8 cellular contexts compared by ENCODE assay signal in genomic region chr7:99437946-99438572, GRCh38. TPM values are rescaled to one million over a fixed set of nuclear protein-coding genes. Genes with fewer than 3 reads are reported as not detected.
DNase-seq lines count a peak whose midpoint lies in the region; ATAC-seq, FAIRE-seq and TF ChIP-seq lines count a peak whose summit lies in the region.

No MANE protein-coding gene starts in this region.

- H3K36me3 Mint-ChIP-seq in CD8-positive, alpha-beta memory T cell = peaks cover 0 to 36% (median 3%) of the 10 kb centered on the region in 3 donors

- TF ChIP-seq CTCF in astrocyte of the cerebellum (IDR thresholded peaks at IDR 0.05; ENCODE audit: low read depth, low read length, missing control alignments) (no peak), HepG2 (CRISPR knock-in tag; IDR thresholded peaks at IDR 0.05) (no peak), transverse colon (IDR thresholded peaks at IDR 0.05) (no peak), GM20000 (IDR thresholded peaks at IDR 0.05; ENCODE audit: extremely low read depth, missing control alignments) (no peak)

- H3K4me1 ChIP-seq in CD8-positive, alpha-beta memory T cell (ENCODE audit: insufficient read depth, low read length) = peaks cover 11% of the 10 kb centered on the region
- H3K4me1 ChIP-seq in HepG2 (ENCODE audit: insufficient read depth, low read length) (peaks cover 31% of the 10 kb centered on the region), transverse colon (peaks cover 9 to 22% (median 19%) of the 10 kb centered on the region in 4 donors)

- TF ChIP-seq EP300 in HepG2 (IDR thresholded peaks at IDR 0.05; ENCODE audit: low read depth in 2 of 2, low read length in 2 of 2) = no peak; a peak in 1 of 4 replicates
- no peak for TF ChIP-seq EP300 in HepG2 (CRISPR knock-in tag; IDR thresholded peaks at IDR 0.05; ENCODE audit: borderline replicate concordance)
- TF ChIP-seq EP300 in transverse colon (IDR thresholded peaks at IDR 0.05; ENCODE audit: low read depth) = no peak

- in situ Hi-C loops in astrocyte of the cerebellum (cut with HindIII; ENCODE audit: low sequenced_read_pairs) (no loop called here), HepG2 (cut with HindIII; ENCODE audit: extremely low pct_ligation_motif_present, low pct_unique_long_range_greater_than_20kb) (no loop called here), transverse colon (cut with MboI; ENCODE audit: low pct_ligation_motif_present in 1 of 4, low pct_unique_long_range_greater_than_20kb in 1 of 4, low sequenced_read_pairs in 3 of 4) (no loop called here)

- WGBS in HepG2 (ENCODE audit: low lambda C conversion rate) = 8% methylated on average over 10 of the region's 20 CpGs
- 14% methylated on average over 20 of the region's 20 CpGs; no CpG with 5 or more reads in 1 of the 2 donors for WGBS in transverse colon (ENCODE audit: low coverage in 1 of 2), 2 donors

- peak; percentile 5 for ATAC-seq in HG03432 (IDR thresholded peaks at IDR 0.05; ENCODE audit: unreplicated experiment)
- ATAC-seq in HepG2 = peak; percentile 22

- no peaks in the 10 kb centered on the region for H3K27me3 Mint-ChIP-seq in CD8-positive, alpha-beta memory T cell

- 0 out of 2 replicates have a peak, but pooled peaks cover 6% of the 10 kb centered on the region for H4K20me1 ChIP-seq in HepG2 (ENCODE audit: insufficient read depth, low read length)

- DNase-seq in CD8-positive, alpha-beta memory T cell = no peak
- DNase-seq in astrocyte of the cerebellum (ENCODE audit: low read depth) (no peak), HepG2 (ENCODE audit: low spot score) (no peak), transverse colon (no peak), hepatic stellate cell (ENCODE audit: low spot score) (no peak), GM20000 (ENCODE audit: low spot score) (no peak), DMS 273 (lab: John Stamatoyannopoulos, UW; ENCODE audit: unreplicated experiment) (no peak)

- peak overlapping the region; percentile 94 to 99 (median 97) for H3K4me3 Mint-ChIP-seq in CD8-positive, alpha-beta memory T cell

- peak overlapping the region; percentile 84 for H3K27ac ChIP-seq in CD8-positive, alpha-beta memory T cell (ENCODE audit: low read depth, low read length)
- H3K27ac ChIP-seq in HepG2 (ENCODE audit: extremely low read length, insufficient read depth, low read length) = peak overlapping the region; percentile 79
- peak overlapping the region; percentile 87 to 93 (median 91) for H3K27ac ChIP-seq in transverse colon

- POLR2A ChIA-PET in CD8-positive, alpha-beta memory T cell (lab: Charles Lee) = interaction anchor here (0.6 to 2.0 kb wide), 10 partner anchors 9 to 1004 kb away, joined by 3 to 10 read pairs (median 4); partner anchors contain the start of genes ARPC1A, BUD31, PDAP1 and ZKSCAN5
- POLR2A ChIA-PET in HepG2 (lab: Yijun Ruan, JAX) = interaction anchor here (1.0 to 2.3 kb wide), 10 partner anchors 8 to 256 kb away, joined by 3 to 16 read pairs (median 4); partner anchors contain the start of genes ATP5MF, BUD31, PDAP1 and ZNF394

- no TSS peak for BruUV-seq in HepG2 (replicated peaks; lab: Mats Ljungman, UMichigan)

- peak overlapping the region; percentile 84 to 98 (median 94) for H3K27ac Mint-ChIP-seq in CD8-positive, alpha-beta memory T cell

- H3K4me1 Mint-ChIP-seq in CD8-positive, alpha-beta memory T cell = peaks cover 24 to 43% (median 33%) of the 10 kb centered on the region in 3 donors

- peak overlapping the region; percentile 79 for H3K4me2 ChIP-seq in HepG2 (ENCODE audit: low read depth, low read length)

- no peak for TF ChIP-seq RAD21 in HepG2 (CRISPR knock-in tag; IDR thresholded peaks at IDR 0.05)

- H3K9me3 Mint-ChIP-seq in CD8-positive, alpha-beta memory T cell = no peaks in the 10 kb centered on the region

- no peaks in the 10 kb centered on the region for H3K36me3 ChIP-seq in CD8-positive, alpha-beta memory T cell (ENCODE audit: insufficient read depth, low read length)
- peaks cover 2 to 19% of the 10 kb centered on the region in 2 experiments; a peak in 3 of 5 replicates for H3K36me3 ChIP-seq in HepG2 (replicated peaks in 1 of 2; ENCODE audit: control insufficient read depth in 1 of 2, insufficient read depth in 2 of 2, low read length in 2 of 2)
- H3K36me3 ChIP-seq in transverse colon = peaks cover 0 to 12% (median 4%) of the 10 kb centered on the region in 4 donors

- H3K27me3 ChIP-seq in CD8-positive, alpha-beta memory T cell (ENCODE audit: insufficient read depth, low read length, poor library complexity, severe bottlenecking) = no peaks in the 10 kb centered on the region
- peaks cover 0 to 3% of the 10 kb centered on the region in 2 experiments; a peak in 1 of 5 replicates for H3K27me3 ChIP-seq in HepG2 (ENCODE audit: control insufficient read depth in 1 of 2, insufficient read depth in 2 of 2, low read length in 2 of 2)
- H3K27me3 ChIP-seq in transverse colon = no peaks in the 10 kb centered on the region

- TF ChIP-seq POLR2A in HepG2 (IDR thresholded peaks at IDR 0.05; ENCODE audit: insufficient read depth in 1 of 2, low read depth in 2 of 2, low read length in 2 of 2) (no peak), transverse colon (IDR thresholded peaks at IDR 0.05) (no peak)

- intact Hi-C loops in HepG2 (cut with micrococcal nuclease; ENCODE audit: unreplicated experiment) = no loop called here
- intact Hi-C loops in transverse colon (cut with DNase I; ENCODE audit: low total_unique reads) = no loop called here

- H2AFZ ChIP-seq in HepG2 (ENCODE audit: low read length) = no peak overlapping the region

- CTCF ChIA-PET in CD8-positive, alpha-beta memory T cell (lab: Charles Lee) = interaction anchor here (1.8 kb wide), 1 partner anchor 11 kb away, joined by 6 read pairs; no protein-coding TSS in a partner anchor
- CTCF ChIA-PET in HepG2 (lab: Yijun Ruan, JAX; ENCODE audit: low intra/inter-chr PET ratio, low total read pairs) = no interaction called here

- no peak for FAIRE-seq in HepG2 (lab: Jason Lieb, UNC)

- no peaks in the 10 kb centered on the region for H3K9me3 ChIP-seq in CD8-positive, alpha-beta memory T cell (ENCODE audit: low read length)
- H3K9me3 ChIP-seq in HepG2 (ENCODE audit: low read length) = no peaks in the 10 kb centered on the region
- H3K9me3 ChIP-seq in transverse colon = no peaks in the 10 kb centered on the region

- peak overlapping the region; percentile 93 for H3K9ac ChIP-seq in HepG2 (ENCODE audit: insufficient read depth, low read depth, low read length)

- H3K79me2 ChIP-seq in HepG2 (ENCODE audit: insufficient read depth, low read length) = peaks cover 33% of the 10 kb centered on the region

- H3K4me3 ChIP-seq in CD8-positive, alpha-beta memory T cell (ENCODE audit: low read length) = peak overlapping the region; percentile 90
- H3K4me3 ChIP-seq in astrocyte of the cerebellum (ENCODE audit: low read depth, low read length) (peak overlapping the region; percentile 91), HepG2 (replicated peaks in 1 of 3; ENCODE audit: insufficient read depth in 1 of 3, low read depth in 2 of 3, low read length in 3 of 3) (peak overlapping the region; percentile 79 to 100 (median 100)), transverse colon (peak overlapping the region; percentile 84 to 99 (median 91))

RNA-seq across cellular contexts. Expression of gene PTCD1, which starts 0.5 kb away (rescaled TPM):
- 10 to 100 TPM in 1 of 2 experiments, 1 to 10 TPM in 1; 8.4 to 11.4 TPM for total RNA-seq in CD8-positive, alpha-beta memory T cell
- 4.5 TPM for polyA plus RNA-seq in CD8-positive, alpha-beta memory T cell
- total RNA-seq in HepG2 (2016; rRNA removed; fragmentation: Illumina TruSeq; extraction: Trizol) = 4.7 and 8.4 TPM in 2 replicates
- total RNA-seq in HepG2 (2016; cell fraction: cytosol; rRNA removed; fragmentation: Illumina TruSeq; extraction: Trizol; ENCODE audit: low read depth) = 1.1 TPM in 2 replicates
- total RNA-seq in HepG2 (2016; cell fraction: insoluble cytoplasmic fraction; rRNA removed; fragmentation: Illumina TruSeq; extraction: Trizol) = 6.6 and 6.9 TPM in 2 replicates
- 2.7 and 3.1 TPM in 2 replicates for total RNA-seq in HepG2 (2016; cell fraction: membrane; rRNA removed; fragmentation: Illumina TruSeq; extraction: Trizol)
- 5.3 and 7.0 TPM in 2 replicates for total RNA-seq in HepG2 (2016; cell fraction: nucleus; rRNA removed; fragmentation: Illumina TruSeq; extraction: Trizol)
- 3.0 and 3.4 TPM in 2 replicates for polyA plus RNA-seq in HepG2 (2011; rRNA removed)
- polyA plus RNA-seq in HepG2 (2011; cell fraction: cytosol; rRNA removed) = 2.6 and 3.5 TPM in 2 replicates
- 8.7 and 9.3 TPM in 2 replicates for polyA plus RNA-seq in HepG2 (2011; cell fraction: nucleus; rRNA removed)
- 2.8 and 4.0 TPM in 2 replicates for polyA plus RNA-seq in HepG2 (2012)
- polyA plus RNA-seq in HepG2 (2016; cell fraction: cytosol; fragmentation: Illumina TruSeq; extraction: Trizol; ENCODE audit: low read depth) = 0.45 and 0.50 TPM in 2 replicates
- polyA plus RNA-seq in HepG2 (2016; cell fraction: insoluble cytoplasmic fraction; fragmentation: Illumina TruSeq; extraction: Trizol; ENCODE audit: low read depth) = 3.6 and 4.2 TPM in 2 replicates
- polyA plus RNA-seq in HepG2 (2016; cell fraction: membrane; fragmentation: Illumina TruSeq; extraction: Trizol; ENCODE audit: low read depth) = 1.1 TPM in 2 replicates
- polyA plus RNA-seq in HepG2 (2016; cell fraction: nucleus; fragmentation: Illumina TruSeq; extraction: Trizol; ENCODE audit: insufficient read depth, low read depth) = 7.2 and 7.4 TPM in 2 replicates
- polyA minus RNA-seq in HepG2 (2011; rRNA and poly(A)+ RNA removed; ENCODE audit: low replicate concordance) = 4.9 and 6.4 TPM in 2 replicates
- 2.3 and 3.4 TPM in 2 replicates for polyA minus RNA-seq in HepG2 (2011; cell fraction: cytosol; rRNA and poly(A)+ RNA removed)
- polyA minus RNA-seq in HepG2 (2011; cell fraction: nucleus; rRNA and poly(A)+ RNA removed) = 3.3 and 5.2 TPM in 2 replicates
- 10 to 100 TPM in 1 of 4 donors, 1 to 10 TPM in 3; 1.8 to 38.2 (median 5.5) TPM for total RNA-seq in transverse colon

RNA-seq across cellular contexts. Expression of gene CPSF4, which starts 0.7 kb away (rescaled TPM):
- 10 to 100 TPM; 58.7 to 66.6 TPM for total RNA-seq in CD8-positive, alpha-beta memory T cell
- 22.7 TPM for polyA plus RNA-seq in CD8-positive, alpha-beta memory T cell
- 44.4 and 49.6 TPM in 2 replicates for total RNA-seq in HepG2 (2016; rRNA removed; fragmentation: Illumina TruSeq; extraction: Trizol)
- 49.0 and 53.5 TPM in 2 replicates for total RNA-seq in HepG2 (2016; cell fraction: cytosol; rRNA removed; fragmentation: Illumina TruSeq; extraction: Trizol; ENCODE audit: low read depth)
- 45.9 and 53.1 TPM in 2 replicates for total RNA-seq in HepG2 (2016; cell fraction: insoluble cytoplasmic fraction; rRNA removed; fragmentation: Illumina TruSeq; extraction: Trizol)
- total RNA-seq in HepG2 (2016; cell fraction: membrane; rRNA removed; fragmentation: Illumina TruSeq; extraction: Trizol) = 79.7 and 79.9 TPM in 2 replicates
- total RNA-seq in HepG2 (2016; cell fraction: nucleus; rRNA removed; fragmentation: Illumina TruSeq; extraction: Trizol) = 37.5 and 41.5 TPM in 2 replicates
- polyA plus RNA-seq in HepG2 (2011; rRNA removed) = 34.1 and 46.9 TPM in 2 replicates
- 25.3 and 33.9 TPM in 2 replicates for polyA plus RNA-seq in HepG2 (2011; cell fraction: cytosol; rRNA removed)
- 91.4 and 98.3 TPM in 2 replicates for polyA plus RNA-seq in HepG2 (2011; cell fraction: nucleus; rRNA removed)
- 20.7 and 21.6 TPM in 2 replicates for polyA plus RNA-seq in HepG2 (2012)
- polyA plus RNA-seq in HepG2 (2016; cell fraction: cytosol; fragmentation: Illumina TruSeq; extraction: Trizol; ENCODE audit: low read depth) = 59.8 and 60.5 TPM in 2 replicates
- 48.9 and 50.6 TPM in 2 replicates for polyA plus RNA-seq in HepG2 (2016; cell fraction: insoluble cytoplasmic fraction; fragmentation: Illumina TruSeq; extraction: Trizol; ENCODE audit: low read depth)
- polyA plus RNA-seq in HepG2 (2016; cell fraction: membrane; fragmentation: Illumina TruSeq; extraction: Trizol; ENCODE audit: low read depth) = 72.4 and 75.2 TPM in 2 replicates
- polyA plus RNA-seq in HepG2 (2016; cell fraction: nucleus; fragmentation: Illumina TruSeq; extraction: Trizol; ENCODE audit: insufficient read depth, low read depth) = 101 and 102 TPM in 2 replicates
- polyA minus RNA-seq in HepG2 (2011; rRNA and poly(A)+ RNA removed; ENCODE audit: low replicate concordance) = 50.0 and 95.3 TPM in 2 replicates
- polyA minus RNA-seq in HepG2 (2011; cell fraction: cytosol; rRNA and poly(A)+ RNA removed) = 12.8 and 13.5 TPM in 2 replicates
- 36.1 and 37.3 TPM in 2 replicates for polyA minus RNA-seq in HepG2 (2011; cell fraction: nucleus; rRNA and poly(A)+ RNA removed)
- total RNA-seq in transverse colon = 10 to 100 TPM; 20.7 to 65.5 (median 24.8) TPM

RNA-seq across cellular contexts. Expression of gene ATP5MF, which starts 27.9 kb away (rescaled TPM):
- total RNA-seq in CD8-positive, alpha-beta memory T cell = 100 to 1,000 TPM; 438 to 456 TPM
- 439 TPM for polyA plus RNA-seq in CD8-positive, alpha-beta memory T cell
- 763 and 795 TPM in 2 replicates for total RNA-seq in HepG2 (2016; rRNA removed; fragmentation: Illumina TruSeq; extraction: Trizol)
- total RNA-seq in HepG2 (2016; cell fraction: cytosol; rRNA removed; fragmentation: Illumina TruSeq; extraction: Trizol; ENCODE audit: low read depth) = 192 and 225 TPM in 2 replicates
- 739 and 853 TPM in 2 replicates for total RNA-seq in HepG2 (2016; cell fraction: insoluble cytoplasmic fraction; rRNA removed; fragmentation: Illumina TruSeq; extraction: Trizol)
- total RNA-seq in HepG2 (2016; cell fraction: membrane; rRNA removed; fragmentation: Illumina TruSeq; extraction: Trizol) = 219 and 221 TPM in 2 replicates
- total RNA-seq in HepG2 (2016; cell fraction: nucleus; rRNA removed; fragmentation: Illumina TruSeq; extraction: Trizol) = 218 and 231 TPM in 2 replicates
- 499 and 597 TPM in 2 replicates for polyA plus RNA-seq in HepG2 (2011; rRNA removed)
- polyA plus RNA-seq in HepG2 (2011; cell fraction: cytosol; rRNA removed) = 2,085 and 3,530 TPM in 2 replicates
- 244 and 284 TPM in 2 replicates for polyA plus RNA-seq in HepG2 (2011; cell fraction: nucleus; rRNA removed)
- polyA plus RNA-seq in HepG2 (2012) = 637 and 680 TPM in 2 replicates
- polyA plus RNA-seq in HepG2 (2016; cell fraction: cytosol; fragmentation: Illumina TruSeq; extraction: Trizol; ENCODE audit: low read depth) = 248 and 262 TPM in 2 replicates
- polyA plus RNA-seq in HepG2 (2016; cell fraction: insoluble cytoplasmic fraction; fragmentation: Illumina TruSeq; extraction: Trizol; ENCODE audit: low read depth) = 929 and 1,047 TPM in 2 replicates
- 251 and 271 TPM in 2 replicates for polyA plus RNA-seq in HepG2 (2016; cell fraction: membrane; fragmentation: Illumina TruSeq; extraction: Trizol; ENCODE audit: low read depth)
- polyA plus RNA-seq in HepG2 (2016; cell fraction: nucleus; fragmentation: Illumina TruSeq; extraction: Trizol; ENCODE audit: insufficient read depth, low read depth) = 503 and 520 TPM in 2 replicates
- 52.9 and 245 TPM in 2 replicates for polyA minus RNA-seq in HepG2 (2011; rRNA and poly(A)+ RNA removed; ENCODE audit: low replicate concordance)
- 117 and 125 TPM in 2 replicates for polyA minus RNA-seq in HepG2 (2011; cell fraction: cytosol; rRNA and poly(A)+ RNA removed)
- 49.1 and 56.3 TPM in 2 replicates for polyA minus RNA-seq in HepG2 (2011; cell fraction: nucleus; rRNA and poly(A)+ RNA removed)
- 1,000 to 10,000 TPM in 1 of 4 donors, 100 to 1,000 TPM in 2, 10 to 100 TPM in 1; 61.3 to 1,017 (median 295) TPM for total RNA-seq in transverse colon

RNA-seq across cellular contexts. Expression of gene BUD31, which starts 29.3 kb away (rescaled TPM):
- 100 to 1,000 TPM; 185 to 188 TPM for total RNA-seq in CD8-positive, alpha-beta memory T cell
- polyA plus RNA-seq in CD8-positive, alpha-beta memory T cell = 176 TPM
- total RNA-seq in HepG2 (2016; rRNA removed; fragmentation: Illumina TruSeq; extraction: Trizol) = 79.1 and 101 TPM in 2 replicates
- total RNA-seq in HepG2 (2016; cell fraction: cytosol; rRNA removed; fragmentation: Illumina TruSeq; extraction: Trizol; ENCODE audit: low read depth) = 107 and 126 TPM in 2 replicates
- total RNA-seq in HepG2 (2016; cell fraction: insoluble cytoplasmic fraction; rRNA removed; fragmentation: Illumina TruSeq; extraction: Trizol) = 82.3 and 106 TPM in 2 replicates
- 94.8 and 104 TPM in 2 replicates for total RNA-seq in HepG2 (2016; cell fraction: membrane; rRNA removed; fragmentation: Illumina TruSeq; extraction: Trizol)
- total RNA-seq in HepG2 (2016; cell fraction: nucleus; rRNA removed; fragmentation: Illumina TruSeq; extraction: Trizol) = 32.8 and 34.3 TPM in 2 replicates
- 29.8 and 35.1 TPM in 2 replicates for polyA plus RNA-seq in HepG2 (2011; rRNA removed)
- polyA plus RNA-seq in HepG2 (2011; cell fraction: cytosol; rRNA removed) = 28.0 and 29.4 TPM in 2 replicates
- polyA plus RNA-seq in HepG2 (2011; cell fraction: nucleus; rRNA removed) = 22.8 and 23.2 TPM in 2 replicates
- 43.3 and 47.1 TPM in 2 replicates for polyA plus RNA-seq in HepG2 (2012)
- 95.5 and 116 TPM in 2 replicates for polyA plus RNA-seq in HepG2 (2016; cell fraction: cytosol; fragmentation: Illumina TruSeq; extraction: Trizol; ENCODE audit: low read depth)
- polyA plus RNA-seq in HepG2 (2016; cell fraction: insoluble cytoplasmic fraction; fragmentation: Illumina TruSeq; extraction: Trizol; ENCODE audit: low read depth) = 107 and 115 TPM in 2 replicates
- polyA plus RNA-seq in HepG2 (2016; cell fraction: membrane; fragmentation: Illumina TruSeq; extraction: Trizol; ENCODE audit: low read depth) = 80.6 and 97.1 TPM in 2 replicates
- 49.7 and 51.5 TPM in 2 replicates for polyA plus RNA-seq in HepG2 (2016; cell fraction: nucleus; fragmentation: Illumina TruSeq; extraction: Trizol; ENCODE audit: insufficient read depth, low read depth)
- 27.6 and 30.9 TPM in 2 replicates for polyA minus RNA-seq in HepG2 (2011; rRNA and poly(A)+ RNA removed; ENCODE audit: low replicate concordance)
- 16.5 and 20.6 TPM in 2 replicates for polyA minus RNA-seq in HepG2 (2011; cell fraction: cytosol; rRNA and poly(A)+ RNA removed)
- 17.6 and 25.0 TPM in 2 replicates for polyA minus RNA-seq in HepG2 (2011; cell fraction: nucleus; rRNA and poly(A)+ RNA removed)
- 100 to 1,000 TPM in 1 of 4 donors, 10 to 100 TPM in 2, 1 to 10 TPM in 1; 5.0 to 167 (median 50.1) TPM for total RNA-seq in transverse colon

RNA-seq across cellular contexts. Expression of gene PDAP1, which starts 29.7 kb away (rescaled TPM):
- total RNA-seq in CD8-positive, alpha-beta memory T cell = 100 to 1,000 TPM; 198 to 210 TPM
- polyA plus RNA-seq in CD8-positive, alpha-beta memory T cell = 32.8 TPM
- 95.1 and 100 TPM in 2 replicates for total RNA-seq in HepG2 (2016; rRNA removed; fragmentation: Illumina TruSeq; extraction: Trizol)
- 15.0 and 19.2 TPM in 2 replicates for total RNA-seq in HepG2 (2016; cell fraction: cytosol; rRNA removed; fragmentation: Illumina TruSeq; extraction: Trizol; ENCODE audit: low read depth)
- total RNA-seq in HepG2 (2016; cell fraction: insoluble cytoplasmic fraction; rRNA removed; fragmentation: Illumina TruSeq; extraction: Trizol) = 90.3 and 105 TPM in 2 replicates
- total RNA-seq in HepG2 (2016; cell fraction: membrane; rRNA removed; fragmentation: Illumina TruSeq; extraction: Trizol) = 52.2 and 52.9 TPM in 2 replicates
- total RNA-seq in HepG2 (2016; cell fraction: nucleus; rRNA removed; fragmentation: Illumina TruSeq; extraction: Trizol) = 30.1 and 33.8 TPM in 2 replicates
- 12.8 and 13.0 TPM in 2 replicates for polyA plus RNA-seq in HepG2 (2011; rRNA removed)
- 19.6 and 25.2 TPM in 2 replicates for polyA plus RNA-seq in HepG2 (2011; cell fraction: cytosol; rRNA removed)
- polyA plus RNA-seq in HepG2 (2011; cell fraction: nucleus; rRNA removed) = 14.1 and 20.3 TPM in 2 replicates
- polyA plus RNA-seq in HepG2 (2012) = 53.9 and 81.7 TPM in 2 replicates
- 38.3 and 39.1 TPM in 2 replicates for polyA plus RNA-seq in HepG2 (2016; cell fraction: cytosol; fragmentation: Illumina TruSeq; extraction: Trizol; ENCODE audit: low read depth)
- polyA plus RNA-seq in HepG2 (2016; cell fraction: insoluble cytoplasmic fraction; fragmentation: Illumina TruSeq; extraction: Trizol; ENCODE audit: low read depth) = 158 and 188 TPM in 2 replicates
- polyA plus RNA-seq in HepG2 (2016; cell fraction: membrane; fragmentation: Illumina TruSeq; extraction: Trizol; ENCODE audit: low read depth) = 81.7 and 84.4 TPM in 2 replicates
- polyA plus RNA-seq in HepG2 (2016; cell fraction: nucleus; fragmentation: Illumina TruSeq; extraction: Trizol; ENCODE audit: insufficient read depth, low read depth) = 112 and 119 TPM in 2 replicates
- 11.3 and 20.5 TPM in 2 replicates for polyA minus RNA-seq in HepG2 (2011; rRNA and poly(A)+ RNA removed; ENCODE audit: low replicate concordance)
- 9.1 and 13.5 TPM in 2 replicates for polyA minus RNA-seq in HepG2 (2011; cell fraction: cytosol; rRNA and poly(A)+ RNA removed)
- 5.4 and 7.5 TPM in 2 replicates for polyA minus RNA-seq in HepG2 (2011; cell fraction: nucleus; rRNA and poly(A)+ RNA removed)
- 10 to 100 TPM; 27.7 to 54.9 (median 49.9) TPM for total RNA-seq in transverse colon
